22 cellular contexts compared by ENCODE assay signal in genomic region chr20:42364446-42364845, GRCh38.
"Had no signal": no experiment of that assay in that cellular context is flagged by ENCODE, and none has a peak within 500 bp of the region (broad histone marks: within the 10 kb centered on the region; RNA-seq: fewer than 3 reads in every experiment).

No MANE protein-coding gene starts in this region.

- H3K4me1 Mint-ChIP-seq: endodermal cell had no signal

- H3K4me3 Mint-ChIP-seq: dendritic cell treated with granulocyte-macrophage colony-stimulating factor and Interleukin-4, amounts not matched to agents 40 ng/mL and 50 ng/mL, for 4 days; effector memory CD8-positive, alpha-beta T cell; endodermal cell had no signal

- ATAC-seq: effector memory CD8-positive, alpha-beta T cell; esophagus mucosa; foreskin keratinocyte; gastrocnemius medialis; gastroesophageal sphincter; heart left ventricle; heart right ventricle had no signal

- H3K9me3 Mint-ChIP-seq: endodermal cell had no signal

- H3K27ac Mint-ChIP-seq: dendritic cell treated with granulocyte-macrophage colony-stimulating factor and Interleukin-4, amounts not matched to agents 40 ng/mL and 50 ng/mL, for 4 days; effector memory CD8-positive, alpha-beta T cell had no signal

- DNase-seq: colonic mucosa; cortex of kidney; dermis blood vessel endothelial cell; dorsolateral prefrontal cortex; effector CD4-positive, alpha-beta T cell; effector CD8-positive, alpha-beta T cell; effector memory CD4-positive, alpha-beta T cell; effector memory CD8-positive, alpha-beta T cell; endodermal cell; erythroblast; esophagus squamous epithelium; foreskin fibroblast; foreskin keratinocyte; foreskin melanocyte; gastrocnemius medialis; glutamatergic neuron; head of caudate nucleus; heart left ventricle; heart right ventricle had no signal

- H3K27me3 Mint-ChIP-seq: effector memory CD8-positive, alpha-beta T cell had no signal
